ENCODE assay signal across 9 cellular contexts in the genomic region with DNA sequence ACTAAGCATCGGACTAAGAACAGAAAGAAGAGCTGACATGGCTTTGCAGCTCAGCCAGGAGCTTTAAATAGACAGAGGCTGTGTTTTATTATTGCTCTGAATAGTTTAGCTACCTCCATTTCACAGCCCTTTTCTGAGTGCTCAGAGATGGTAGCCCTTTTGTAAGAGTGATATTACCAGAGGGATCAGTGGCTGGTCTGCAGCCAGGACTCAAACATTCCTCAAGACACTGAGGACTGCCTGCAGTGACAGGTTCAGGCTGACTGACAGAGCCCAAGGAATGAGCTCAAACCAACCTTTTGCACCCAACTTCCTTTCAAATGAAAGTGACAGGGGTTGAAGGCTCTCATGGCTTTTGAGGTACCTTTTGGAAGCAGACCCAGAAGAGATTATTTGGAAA.
DNase-seq lines count a peak whose midpoint lies in the region; ATAC-seq and TF ChIP-seq lines count a peak whose summit lies in the region.
"Had no signal": no experiment of that assay in that cellular context is flagged by ENCODE, and none has a peak within 500 bp of the region (broad histone marks: within the 10 kb centered on the region; RNA-seq: fewer than 3 reads in every experiment).

No MANE protein-coding gene starts in this region.

- H3F3A ChIP-seq in OCI-LY1 (ENCODE audit: insufficient read depth, low read length): no peaks in the 10 kb centered on the region

- no peak overlapping the region for H2AFZ ChIP-seq in OCI-LY1 (ENCODE audit: low read length)

- peaks cover 14% of the 10 kb centered on the region; the same call in 1 of the 2 replicates for H3K36me3 ChIP-seq in OCI-LY1 (ENCODE audit: insufficient read depth, low read length)

- H4K20me1 ChIP-seq in OCI-LY1 (ENCODE audit: insufficient read depth, low read length): no peaks in the 10 kb centered on the region

- peak overlapping the region; percentile 43 for H3K4me2 ChIP-seq in OCI-LY1 (ENCODE audit: low read length)

- intact Hi-C loops in posterior vena cava (cut with DNase I): no loop called here

- H3K27me3 ChIP-seq in OCI-LY1 (ENCODE audit: insufficient read depth, low read length): no peaks in the 10 kb centered on the region

- peak overlapping the region; percentile 15; the same call in 1 of the 2 replicates for H3K9ac ChIP-seq in OCI-LY1 (ENCODE audit: low read length)

- ATAC-seq in GM21786 (IDR thresholded peaks at IDR 0.05; ENCODE audit: unreplicated experiment): peak; percentile 34
- peak; percentile 19 for ATAC-seq in stimulated activated naive CD8-positive, alpha-beta T cell treated with anti-CD3 and anti-CD28 coated beads, Interleukin-15, Interleukin-2, amounts not matched to agents 100 U/mL and 50 U/mL, for 24 hours

- no peaks in the 10 kb centered on the region for H3K79me2 ChIP-seq in OCI-LY1 (ENCODE audit: insufficient read depth, low read length)

- H3K4me3 ChIP-seq in GM12865 (ENCODE audit: low read depth, low read length): peak overlapping the region; percentile 59
- peak overlapping the region; percentile 5 for H3K4me3 ChIP-seq in OCI-LY1 (ENCODE audit: low read depth, low read length, poor library complexity, severe bottlenecking)
- H3K4me3 ChIP-seq in fibroblast of the aortic adventitia (ENCODE audit: low read depth, low read length): no peak overlapping the region

- TF ChIP-seq CTCF in GM12865 (IDR thresholded peaks at IDR 0.05; ENCODE audit: insufficient read depth, low read depth, low read length, missing control alignments): no peak
- no peak for TF ChIP-seq CTCF in OCI-LY1 (IDR thresholded peaks at IDR 0.05; ENCODE audit: low read length)
- TF ChIP-seq CTCF in fibroblast of the aortic adventitia (IDR thresholded peaks at IDR 0.05; ENCODE audit: insufficient read depth, low read length): no peak

- DNase-seq in GM12865 (ENCODE audit: low read depth) (peak; percentile 28), fibroblast of the aortic adventitia (ENCODE audit: low read depth) (peak; percentile 25), NCI-H510A (lab: John Stamatoyannopoulos, UW) (no peak), posterior vena cava (ENCODE audit: low spot score) (no peak), NCI-H748 (lab: John Stamatoyannopoulos, UW; ENCODE audit: unreplicated experiment) (no peak)
- no peak for DNase-seq in stimulated activated naive CD8-positive, alpha-beta T cell treated with anti-CD3 and anti-CD28 coated beads, Interleukin-15, Interleukin-2, amounts not matched to agents 100 U/mL and 50 U/mL, for 24 hours

- no peaks in the 10 kb centered on the region for H3K9me2 ChIP-seq in OCI-LY1 (ENCODE audit: low read depth, low read length)

- H3K4me1 ChIP-seq in OCI-LY1 (ENCODE audit: insufficient read depth, low read length, severe bottlenecking): peaks cover 26% of the 10 kb centered on the region

- no peaks in the 10 kb centered on the region for H3K9me3 ChIP-seq in OCI-LY1 (ENCODE audit: low read length)

- H3K27ac ChIP-seq in OCI-LY1 (ENCODE audit: low read depth, low read length, poor library complexity, severe bottlenecking): peak overlapping the region; percentile 67
- H3K27ac ChIP-seq: epithelial cell of prostate had no signal

Comparison
In these comparisons a context has a peak if more than half of its experiments do, and no peak if none do; other contexts are left out.
1. DNase-seq: peak in GM12865 (single experiment) and fibroblast of the aortic adventitia (single experiment); none in stimulated activated naive CD8-positive, alpha-beta T cell treated with anti-CD3 and anti-CD28 coated beads, Interleukin-15, Interleukin-2, amounts not matched to agents 100 U/mL and 50 U/mL, for 24 hours (single experiment), NCI-H510A (single experiment), posterior vena cava (single experiment) and NCI-H748 (single experiment).